ENCODE assay signal across 19 cellular contexts in the genomic region with DNA sequence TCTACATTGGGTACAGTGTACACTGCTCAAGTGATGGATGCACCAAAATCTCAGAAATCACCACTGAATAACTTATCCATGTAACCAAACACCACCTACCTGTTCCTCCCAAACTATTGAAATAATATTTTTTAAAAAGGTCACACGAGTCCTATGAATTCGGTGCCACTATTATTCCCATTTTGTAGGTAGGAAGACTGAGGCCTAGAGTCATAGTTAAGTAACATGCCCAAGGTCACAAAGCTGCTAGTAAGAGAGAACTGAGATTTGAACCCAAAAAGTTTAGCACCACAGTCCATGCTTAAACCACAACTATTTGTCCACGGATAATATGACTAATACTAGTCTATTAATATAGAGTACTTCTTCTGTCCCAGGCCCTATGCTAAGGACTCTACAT. TPM values are rescaled to one million over a fixed set of nuclear protein-coding genes. Genes with fewer than 3 reads are reported as not detected.
DNase-seq lines count a peak whose midpoint lies in the region; ATAC-seq, FAIRE-seq and TF ChIP-seq lines count a peak whose summit lies in the region.
"Had no signal": no experiment of that assay in that cellular context is flagged by ENCODE, and none has a peak within 500 bp of the region (broad histone marks: within the 10 kb centered on the region; RNA-seq: fewer than 3 reads in every experiment).

No MANE protein-coding gene starts in this region.

- peak overlapping the region; percentile 13 for H3K27ac Mint-ChIP-seq in T-helper 1 cell treated with Interleukin-12 subunit alpha and Interleukin-12 subunit beta and Interleukin-4 antibody, amounts not matched to agents 30 μg/mL and 1 μg/mL, for 36 hours
- peak overlapping the region; percentile 55 for H3K27ac Mint-ChIP-seq in activated T-helper 1 cell treated with anti-CD3 and anti-CD28 coated beads, Interleukin-12 subunit alpha, Interleukin-12 subunit beta, Interleukin-2, Interleukin-4 antibody, amounts not matched to agents 30 ng/mL and 10 ng/mL and 1 ng/mL, durations not matched to agents 14 hours and 24 hours and 36 hours
- peak overlapping the region; percentile 88 to 94 for H3K27ac Mint-ChIP-seq in natural killer cell treated with Interleukin-12 subunit alpha and Interleukin-12 subunit beta and Interleukin-15 and Interleukin-18, amount 100 ng/mL, for 72 hours

- no peaks in the 10 kb centered on the region for H3K27me3 Mint-ChIP-seq in T-helper 1 cell treated with Interleukin-12 subunit alpha and Interleukin-12 subunit beta and Interleukin-4 antibody, amounts not matched to agents 30 μg/mL and 1 μg/mL, for 36 hours (ENCODE audit: low read depth)
- no peaks in the 10 kb centered on the region for H3K27me3 Mint-ChIP-seq in activated T-helper 1 cell treated with anti-CD3 and anti-CD28 coated beads, Interleukin-12 subunit alpha, Interleukin-12 subunit beta, Interleukin-2, Interleukin-4 antibody, amounts not matched to agents 30 ng/mL and 10 ng/mL and 1 ng/mL, durations not matched to agents 14 hours and 24 hours and 36 hours (ENCODE audit: insufficient read depth)
- H3K27me3 Mint-ChIP-seq in natural killer cell treated with Interleukin-12 subunit alpha and Interleukin-12 subunit beta and Interleukin-15 and Interleukin-18, amount 100 ng/mL, for 72 hours = peaks cover 0 to 3% of the 10 kb centered on the region in 2 donors

- no peak for TF ChIP-seq POLR2A in GM12891 (IDR thresholded peaks at IDR 0.05; ENCODE audit: low read depth, low read length)

- H3K4me1 Mint-ChIP-seq in T-helper 1 cell treated with Interleukin-12 subunit alpha and Interleukin-12 subunit beta and Interleukin-4 antibody, amounts not matched to agents 30 μg/mL and 1 μg/mL, for 36 hours (ENCODE audit: low read depth) = peaks cover 51% of the 10 kb centered on the region
- H3K4me1 Mint-ChIP-seq in activated T-helper 1 cell treated with anti-CD3 and anti-CD28 coated beads, Interleukin-12 subunit alpha, Interleukin-12 subunit beta, Interleukin-2, Interleukin-4 antibody, amounts not matched to agents 30 ng/mL and 10 ng/mL and 1 ng/mL, durations not matched to agents 14 hours and 24 hours and 36 hours (ENCODE audit: low read depth) = peaks cover 71% of the 10 kb centered on the region
- H3K4me1 Mint-ChIP-seq in natural killer cell treated with Interleukin-12 subunit alpha and Interleukin-12 subunit beta and Interleukin-15 and Interleukin-18, amount 100 ng/mL, for 72 hours (ENCODE audit: low read depth in 2 of 2) = peaks cover 30 to 68% of the 10 kb centered on the region in 2 donors

- peak overlapping the region; percentile 89 for H3K4me3 Mint-ChIP-seq in T-helper 1 cell treated with Interleukin-12 subunit alpha and Interleukin-12 subunit beta and Interleukin-4 antibody, amounts not matched to agents 30 μg/mL and 1 μg/mL, for 36 hours
- peak overlapping the region; percentile 93 for H3K4me3 Mint-ChIP-seq in activated T-helper 1 cell treated with anti-CD3 and anti-CD28 coated beads, Interleukin-12 subunit alpha, Interleukin-12 subunit beta, Interleukin-2, Interleukin-4 antibody, amounts not matched to agents 30 ng/mL and 10 ng/mL and 1 ng/mL, durations not matched to agents 14 hours and 24 hours and 36 hours
- H3K4me3 Mint-ChIP-seq in natural killer cell treated with Interleukin-12 subunit alpha and Interleukin-12 subunit beta and Interleukin-15 and Interleukin-18, amount 100 ng/mL, for 72 hours = peak overlapping the region; percentile 94

- intact Hi-C loops in activated T-helper 1 cell treated with anti-CD3 and anti-CD28 coated beads, Interleukin-12 subunit alpha, Interleukin-12 subunit beta, Interleukin-2, Interleukin-4 antibody, amounts not matched to agents 30 ng/mL and 10 ng/mL and 1 ng/mL, durations not matched to agents 14 hours and 24 hours and 36 hours (cut with micrococcal nuclease) = loop anchor here (2.0 kb wide), 3 partner anchors 15 to 281 kb away; partner anchors contain the start of gene HTATSF1

- no peaks in the 10 kb centered on the region for H3K9me3 Mint-ChIP-seq in T-helper 1 cell treated with Interleukin-12 subunit alpha and Interleukin-12 subunit beta and Interleukin-4 antibody, amounts not matched to agents 30 μg/mL and 1 μg/mL, for 36 hours
- no peaks in the 10 kb centered on the region for H3K9me3 Mint-ChIP-seq in activated T-helper 1 cell treated with anti-CD3 and anti-CD28 coated beads, Interleukin-12 subunit alpha, Interleukin-12 subunit beta, Interleukin-2, Interleukin-4 antibody, amounts not matched to agents 30 ng/mL and 10 ng/mL and 1 ng/mL, durations not matched to agents 14 hours and 24 hours and 36 hours
- H3K9me3 Mint-ChIP-seq in natural killer cell treated with Interleukin-12 subunit alpha and Interleukin-12 subunit beta and Interleukin-15 and Interleukin-18, amount 100 ng/mL, for 72 hours = no peaks in the 10 kb centered on the region

- no peak for ATAC-seq in natural killer cell treated with Interleukin-12 subunit alpha and Interleukin-12 subunit beta and Interleukin-15 and Interleukin-18, amount 100 ng/mL, for 72 hours
- ATAC-seq in GM18868 (IDR thresholded peaks at IDR 0.05; ENCODE audit: unreplicated experiment) (no peak), HG03045 (IDR thresholded peaks at IDR 0.05; ENCODE audit: unreplicated experiment) (no peak)
- ATAC-seq: left lung had no signal

- peaks cover 32% of the 10 kb centered on the region for H3K36me3 Mint-ChIP-seq in T-helper 1 cell treated with Interleukin-12 subunit alpha and Interleukin-12 subunit beta and Interleukin-4 antibody, amounts not matched to agents 30 μg/mL and 1 μg/mL, for 36 hours (ENCODE audit: low read depth)
- peaks cover 10% of the 10 kb centered on the region for H3K36me3 Mint-ChIP-seq in activated T-helper 1 cell treated with anti-CD3 and anti-CD28 coated beads, Interleukin-12 subunit alpha, Interleukin-12 subunit beta, Interleukin-2, Interleukin-4 antibody, amounts not matched to agents 30 ng/mL and 10 ng/mL and 1 ng/mL, durations not matched to agents 14 hours and 24 hours and 36 hours (ENCODE audit: low read depth)
- H3K36me3 Mint-ChIP-seq in natural killer cell treated with Interleukin-12 subunit alpha and Interleukin-12 subunit beta and Interleukin-15 and Interleukin-18, amount 100 ng/mL, for 72 hours = peaks cover 15% of the 10 kb centered on the region

- DNase-seq in T-helper 1 cell (no peak), GM12891 (ENCODE audit: insufficient read length, low spot score) (no peak), NK-92 (lab: John Stamatoyannopoulos, UW; ENCODE audit: unreplicated experiment) (no peak)
- no peak for DNase-seq in activated T-helper 1 cell treated with anti-CD3 and anti-CD28 coated beads, Interleukin-12 subunit alpha, Interleukin-12 subunit beta, Interleukin-2, Interleukin-4 antibody, amounts not matched to agents 30 ng/mL and 10 ng/mL and 1 ng/mL, durations not matched to agents 14 hours and 24 hours and 36 hours (ENCODE audit: low spot score)
- DNase-seq in natural killer cell treated with Interleukin-12 subunit alpha and Interleukin-12 subunit beta and Interleukin-15 and Interleukin-18, amount 100 ng/mL, for 72 hours (ENCODE audit: low spot score) = no peak
- DNase-seq: 8988T; activated CD4-positive, CD25-positive, alpha-beta regulatory T cell; foreskin melanocyte; Karpas-422; left lung; NCI-H146; NK-92 treated with Interleukin-12 subunit alpha and Interleukin-12 subunit beta, amount 100 ng/mL, for 24 hours; stimulated activated CD4-positive, alpha-beta T cell treated with anti-CD3 and anti-CD28 coated beads, Interleukin-4, amount 100 ng/mL, for 4 hours; transverse colon had no signal

- peak; percentile 31 for FAIRE-seq in GM12891 (lab: Jason Lieb, UNC)
- FAIRE-seq: endothelial cell of umbilical vein, H1 had no signal

TF ChIP-seq in GM12891, 5 proteins besides CTCF, POLR2A, EP300 and RAD21:
- no peak for TF ChIP-seq POLR2AphosphoS5 (IDR thresholded peaks at IDR 0.05; ENCODE audit: low read depth, low read length)
- TF ChIP-seq PAX5 (IDR thresholded peaks at IDR 0.05; ENCODE audit: insufficient read depth, low read length, severe bottlenecking) = no peak
- no peak for TF ChIP-seq TAF1 (IDR thresholded peaks at IDR 0.05; ENCODE audit: low read depth, low read length)
- TF ChIP-seq SPI1 (IDR thresholded peaks at IDR 0.05; ENCODE audit: low read depth, low read length) = no peak
- no peak for TF ChIP-seq POU2F2 (IDR thresholded peaks at IDR 0.05; ENCODE audit: low read depth, low read length)

RNA-seq across cellular contexts. Expression of gene ARHGEF6, which starts 2.7 kb away (rescaled TPM):
- 10.1 TPM for polyA plus RNA-seq in GM12891 (2012; ENCODE audit: low read depth, missing spikeins)
- 39.8 and 40.8 TPM in 2 replicates for total RNA-seq in activated T-helper 1 cell treated with anti-CD3 and anti-CD28 coated beads, Interleukin-12 subunit alpha, Interleukin-12 subunit beta, Interleukin-2, Interleukin-4 antibody, amounts not matched to agents 30 ng/mL and 10 ng/mL and 1 ng/mL, durations not matched to agents 14 hours and 24 hours and 36 hours
- 10 to 100 TPM; 45.8 to 50.2 TPM for total RNA-seq in natural killer cell treated with Interleukin-12 subunit alpha and Interleukin-12 subunit beta and Interleukin-15 and Interleukin-18, amount 100 ng/mL, for 72 hours

Comparison
In these comparisons a context has a peak if more than half of its experiments do, and no peak if none do; other contexts are left out.
1. H3K27ac Mint-ChIP-seq: peak in every context shown above with its lines; median percentile 91 in natural killer cell treated with Interleukin-12 subunit alpha and Interleukin-12 subunit beta and Interleukin-15 and Interleukin-18, amount 100 ng/mL, for 72 hours; 55 in activated T-helper 1 cell treated with anti-CD3 and anti-CD28 coated beads, Interleukin-12 subunit alpha, Interleukin-12 subunit beta, Interleukin-2, Interleukin-4 antibody, amounts not matched to agents 30 ng/mL and 10 ng/mL and 1 ng/mL, durations not matched to agents 14 hours and 24 hours and 36 hours; 13 in T-helper 1 cell treated with Interleukin-12 subunit alpha and Interleukin-12 subunit beta and Interleukin-4 antibody, amounts not matched to agents 30 μg/mL and 1 μg/mL, for 36 hours.